ENCODE assay signal across 1 cellular context in the genomic region with DNA sequence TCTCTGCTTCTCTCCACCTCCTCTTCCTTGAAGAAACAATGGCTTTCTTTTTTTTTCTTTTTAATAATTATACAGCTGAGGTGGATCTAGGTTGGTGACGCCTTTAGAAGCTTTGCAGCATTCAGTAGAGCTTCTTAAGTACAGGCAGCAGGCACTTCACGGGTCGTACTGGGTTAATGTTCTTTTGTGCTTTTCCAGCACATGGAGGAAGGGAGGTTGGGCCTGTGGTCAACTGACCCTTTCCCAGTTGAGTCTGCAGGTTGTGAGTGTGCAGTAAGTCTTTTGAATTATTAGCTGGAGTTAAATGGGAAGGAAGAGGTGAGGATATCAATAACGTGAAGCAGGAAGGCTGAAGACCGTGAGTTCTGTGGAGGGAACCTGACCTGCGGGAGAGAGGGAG.
TF ChIP-seq lines count a peak whose summit lies in the region.

No MANE protein-coding gene starts in this region.

TF ChIP-seq in H1, 55 proteins besides CTCF, POLR2A, EP300 and RAD21 (continued from another document):
- TF ChIP-seq RXRA (IDR thresholded peaks at IDR 0.05; ENCODE audit: insufficient read depth, low read depth, low read length) (no peak), SP2 (IDR thresholded peaks at IDR 0.05; ENCODE audit: low read length) (no peak), CTBP2 (IDR thresholded peaks at IDR 0.05; ENCODE audit: borderline replicate concordance, insufficient read depth, insufficient read length, low read length) (no peak), SUZ12 (IDR thresholded peaks at IDR 0.05; ENCODE audit: low read length) (no peak), NRF1 (IDR thresholded peaks at IDR 0.05; ENCODE audit: low read depth, low read length) (no peak), JUND (IDR thresholded peaks at IDR 0.05; ENCODE audit: low read length) (no peak), MAFK (IDR thresholded peaks at IDR 0.05; ENCODE audit: low read depth, low read length) (no peak), RFX5 (IDR thresholded peaks at IDR 0.05; ENCODE audit: borderline replicate concordance, low read depth, low read length) (no peak), KDM4A (IDR thresholded peaks at IDR 0.05; ENCODE audit: low read depth, low read length, severe bottlenecking) (no peak), SAP30 (IDR thresholded peaks at IDR 0.05; ENCODE audit: insufficient read depth, insufficient replicate concordance, low read length) (no peak), SIRT6 (IDR thresholded peaks at IDR 0.05; ENCODE audit: low read length) (no peak)
- TF ChIP-seq, protein P1, sequence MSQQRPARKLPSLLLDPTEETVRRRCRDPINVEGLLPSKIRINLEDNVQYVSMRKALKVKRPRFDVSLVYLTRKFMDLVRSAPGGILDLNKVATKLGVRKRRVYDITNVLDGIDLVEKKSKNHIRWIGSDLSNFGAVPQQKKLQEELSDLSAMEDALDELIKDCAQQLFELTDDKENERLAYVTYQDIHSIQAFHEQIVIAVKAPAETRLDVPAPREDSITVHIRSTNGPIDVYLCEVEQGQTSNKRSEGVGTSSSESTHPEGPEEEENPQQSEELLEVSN (IDR thresholded peaks at IDR 0.05): no peak
TF ChIP-seq in H1: peak in this region for 0.
